ENCODE assay signal across 28 cellular contexts in the genomic region with DNA sequence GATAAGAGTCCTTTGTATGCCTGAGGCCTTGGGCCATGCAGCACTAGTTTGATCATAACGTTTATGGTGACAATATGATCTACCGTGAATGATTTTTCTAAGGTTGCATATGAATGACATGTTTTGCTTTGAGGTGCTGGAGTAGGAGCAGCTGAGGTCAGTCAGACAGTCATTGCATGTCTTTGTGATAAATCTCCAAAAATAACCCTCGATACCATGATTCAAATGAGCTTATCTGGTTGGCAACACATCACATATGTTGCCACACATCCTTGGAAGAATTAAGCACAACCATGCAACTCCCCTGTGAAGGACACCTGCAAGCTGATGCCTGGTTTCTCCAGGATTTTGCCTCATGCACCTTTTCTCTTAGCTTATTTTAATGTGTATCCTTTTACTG.
"Had no signal": no experiment of that assay in that cellular context is flagged by ENCODE, and none has a peak within 500 bp of the region (broad histone marks: within the 10 kb centered on the region; RNA-seq: fewer than 3 reads in every experiment).

No MANE protein-coding gene starts in this region.

- H3K9me3 ChIP-seq: ovary, right lobe of liver, suprapubic skin, testis, vagina had no signal

- FAIRE-seq: small intestine had no signal

- H3K4me3 ChIP-seq: ovary, psoas muscle, right lobe of liver, sigmoid colon, suprapubic skin, testis, tibial artery, transverse colon, upper lobe of right lung, vagina had no signal

- H3K27me3 ChIP-seq: neutrophil, ovary, right lobe of liver, sigmoid colon, suprapubic skin, testis, tibial artery, transverse colon, upper lobe of right lung, vagina had no signal

- ATAC-seq: naive thymus-derived CD8-positive, alpha-beta T cell; natural killer cell treated with Interleukin-12 subunit alpha and Interleukin-12 subunit beta and Interleukin-15 and Interleukin-18, amount 100 ng/mL, for 72 hours; psoas muscle; right lobe of liver; stimulated activated effector memory CD8-positive, alpha-beta T cell treated with anti-CD3 and anti-CD28 coated beads, Interleukin-12 subunit alpha, Interleukin-12 subunit beta, amount 100 ng/mL, for 72 hours; stimulated activated naive B cell treated with anti-CD40 and anti-IgM and Interleukin-4, amounts not matched to agents 10 μg/mL and 1 μg/mL and 100 μg/mL, for 72 hours; stimulated activated naive CD8-positive, alpha-beta T cell treated with anti-CD3 and anti-CD28 coated beads, Interleukin-15, amount 100 ng/mL, for 72 hours; stimulated activated naive CD8-positive, alpha-beta T cell treated with anti-CD3 and anti-CD28 coated beads, Interleukin-15, Interleukin-2, amounts not matched to agents 100 U/mL and 50 U/mL, for 24 hours; upper lobe of right lung had no signal

- H3K4me1 ChIP-seq: parathyroid adenoma, psoas muscle, right lobe of liver, sigmoid colon, suprapubic skin, testis, tibial artery, transverse colon, upper lobe of right lung, vagina had no signal

- H3K27ac ChIP-seq: neutrophil, ovary, parathyroid adenoma, psoas muscle, right lobe of liver, sigmoid colon, suprapubic skin, testis, tibial artery, transverse colon, upper lobe of right lung, vagina had no signal

- H3K36me3 ChIP-seq: neutrophil, ovary, right lobe of liver, sigmoid colon, suprapubic skin, tibial artery, transverse colon, upper lobe of right lung, vagina had no signal

- DNase-seq: naive B cell; naive thymus-derived CD8-positive, alpha-beta T cell; nephron progenitor cell; nucleus accumbens; ovary; posterior cingulate gyrus; psoas muscle; right lobe of liver; sigmoid colon; small intestine; stimulated activated CD4-positive, alpha-beta T cell treated with anti-CD3 and anti-CD28 coated beads, Interleukin-15, amount 100 ng/mL, for 24 hours; stimulated activated CD4-positive, alpha-beta T cell treated with anti-CD3 and anti-CD28 coated beads, Interleukin-2, amount 100 ng/mL, for 24 hours; stimulated activated CD4-positive, alpha-beta T cell treated with anti-CD3 and anti-CD28 coated beads, Interleukin-2, amount 100 ng/mL, for 48 hours; stimulated activated CD4-positive, alpha-beta T cell treated with anti-CD3 and anti-CD28 coated beads, Interleukin-4, amount 100 ng/mL, for 24 hours; stimulated activated naive B cell treated with anti-CD40 and anti-IgM and Interleukin-4, amounts not matched to agents 10 μg/mL and 1 μg/mL and 100 μg/mL, for 72 hours; stimulated activated naive CD8-positive, alpha-beta T cell treated with anti-CD3 and anti-CD28 coated beads, Interleukin-15, amount 100 ng/mL, for 72 hours; stimulated activated naive CD8-positive, alpha-beta T cell treated with anti-CD3 and anti-CD28 coated beads, Interleukin-15, Interleukin-2, amounts not matched to agents 100 U/mL and 50 U/mL, for 24 hours; substantia nigra; testis; tibial artery; transverse colon; upper lobe of right lung had no signal
